In the genomic region with DNA sequence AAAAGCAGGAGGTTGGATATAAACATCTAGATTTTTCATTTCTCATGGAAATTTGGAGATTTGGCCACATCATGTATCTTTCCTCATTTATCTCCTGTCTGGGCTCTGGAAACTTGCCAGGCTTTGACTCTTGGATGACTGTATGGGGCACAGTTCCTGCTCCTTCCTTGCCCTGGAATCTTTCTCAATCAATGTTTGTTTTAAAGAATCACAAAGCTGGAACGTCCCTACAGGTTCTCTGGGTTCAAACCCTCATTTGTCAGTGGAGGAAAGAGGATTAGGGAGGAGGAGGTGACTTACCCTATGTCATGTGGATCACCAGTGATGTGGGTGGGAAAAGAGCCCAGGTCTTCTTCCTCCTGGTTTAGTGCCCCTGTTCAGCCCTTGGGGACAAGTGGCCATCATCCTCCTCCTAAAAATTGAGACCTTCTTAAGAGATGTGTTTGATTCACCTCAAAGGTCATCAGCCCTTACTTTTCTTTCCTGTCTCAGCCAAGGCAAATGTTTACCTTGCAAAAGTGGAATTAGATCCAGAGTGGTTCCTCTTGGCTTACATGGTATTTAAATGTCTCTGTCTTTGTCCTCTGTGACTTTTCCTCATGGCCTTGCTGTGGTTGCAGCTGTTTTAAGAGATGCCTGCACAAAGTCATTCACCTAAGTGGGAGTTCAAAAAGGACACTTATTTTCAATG, we compare ENCODE assay signal across 1 cellular context.
TF ChIP-seq lines count a peak whose summit lies in the region.

No MANE protein-coding gene starts in this region.

TF ChIP-seq in GM23338, 12 proteins besides CTCF, POLR2A, EP300 and RAD21 (continued from another document):
- TF ChIP-seq ZNF462 (CRISPR knock-in tag; IDR thresholded peaks at IDR 0.05) (no peak), REST (IDR thresholded peaks at IDR 0.05; ENCODE audit: unreplicated experiment) (no peak), EZH2 (IDR thresholded peaks at IDR 0.05; ENCODE audit: low read depth, unreplicated experiment) (no peak), ZNF114 (CRISPR knock-in tag; IDR thresholded peaks at IDR 0.05) (no peak), EZH2phosphoT487 (IDR thresholded peaks at IDR 0.05; ENCODE audit: unreplicated experiment) (no peak), JUNB (IDR thresholded peaks at IDR 0.05; ENCODE audit: unreplicated experiment) (no peak), ZNF331 (CRISPR knock-in tag; IDR thresholded peaks at IDR 0.05; ENCODE audit: low read depth) (no peak), POLR2AphosphoS5 (IDR thresholded peaks at IDR 0.05; ENCODE audit: low read depth) (no peak)
- TF ChIP-seq, protein P1, sequence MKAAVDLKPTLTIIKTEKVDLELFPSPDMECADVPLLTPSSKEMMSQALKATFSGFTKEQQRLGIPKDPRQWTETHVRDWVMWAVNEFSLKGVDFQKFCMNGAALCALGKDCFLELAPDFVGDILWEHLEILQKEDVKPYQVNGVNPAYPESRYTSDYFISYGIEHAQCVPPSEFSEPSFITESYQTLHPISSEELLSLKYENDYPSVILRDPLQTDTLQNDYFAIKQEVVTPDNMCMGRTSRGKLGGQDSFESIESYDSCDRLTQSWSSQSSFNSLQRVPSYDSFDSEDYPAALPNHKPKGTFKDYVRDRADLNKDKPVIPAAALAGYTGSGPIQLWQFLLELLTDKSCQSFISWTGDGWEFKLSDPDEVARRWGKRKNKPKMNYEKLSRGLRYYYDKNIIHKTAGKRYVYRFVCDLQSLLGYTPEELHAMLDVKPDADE (IDR thresholded peaks at IDR 0.05), result no peak
